In the genomic region with DNA sequence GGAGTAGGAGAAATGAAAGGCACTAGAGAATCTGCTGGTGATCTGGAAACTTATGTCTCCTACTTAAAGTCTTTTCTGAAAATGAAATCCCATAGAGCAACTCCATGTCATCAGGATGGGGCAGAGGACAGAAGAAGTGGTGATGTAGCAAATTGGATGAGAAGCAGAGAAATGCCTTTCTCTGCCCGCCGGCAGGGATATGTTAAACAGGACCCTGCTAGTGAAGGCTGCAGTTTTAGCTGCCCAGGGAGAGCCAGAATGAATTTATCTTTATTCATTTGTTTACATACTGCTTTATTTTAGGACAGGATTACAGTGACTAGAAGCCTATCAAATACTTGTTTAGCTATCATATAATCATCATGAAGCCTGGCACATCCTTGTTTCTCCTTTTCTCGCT, we compare ENCODE assay signal across 22 cellular contexts.
DNase-seq lines count a peak whose midpoint lies in the region; ATAC-seq and TF ChIP-seq lines count a peak whose summit lies in the region.
"Had no signal": no experiment of that assay in that cellular context is flagged by ENCODE, and none has a peak within 500 bp of the region (broad histone marks: within the 10 kb centered on the region; RNA-seq: fewer than 3 reads in every experiment).

No MANE protein-coding gene starts in this region.

- H3K4me3 ChIP-seq in GM23338 (no peak overlapping the region), MM.1S (ENCODE audit: low read length) (peak overlapping the region; percentile 48), coronary artery (peak overlapping the region; percentile 58), neural progenitor cell (no peak overlapping the region)
- H3K4me3 ChIP-seq: A549, Peyer's patch, SK-N-MC had no signal

- H3K36me3 Mint-ChIP-seq in GM23338 (ENCODE audit: low read depth) (no peaks in the 10 kb centered on the region), neural progenitor cell (no peaks in the 10 kb centered on the region)

- H3K4me2 ChIP-seq in GM23338 (no peak overlapping the region), MM.1S (ENCODE audit: low read depth, low read length) (peak overlapping the region; percentile 43; the same call in 1 of the 2 replicates), neural progenitor cell (no peak overlapping the region)
- H3K4me2 ChIP-seq: A549 had no signal

- H3K27ac Mint-ChIP-seq in GM23338, result 0 out of 2 replicates have a peak overlapping the region, but pooled peaks have one; percentile 14
- H3K27ac Mint-ChIP-seq in neural progenitor cell, result peak overlapping the region; percentile 13
- H3K27ac Mint-ChIP-seq: CD4-positive, alpha-beta memory T cell; H9 had no signal

- no peaks in the 10 kb centered on the region for H3K36me3 ChIP-seq in GM23338 (ENCODE audit: insufficient read depth)
- H3K36me3 ChIP-seq in MM.1S (replicated peaks; ENCODE audit: insufficient read depth, low read length), result no peaks in the 10 kb centered on the region
- no peaks in the 10 kb centered on the region for H3K36me3 ChIP-seq in neural progenitor cell
- H3K36me3 ChIP-seq: Peyer's patch had no signal

- H3K27ac ChIP-seq in GM23338 (ENCODE audit: low read depth) (no peak overlapping the region), MM.1S (ENCODE audit: low read length) (no peak overlapping the region), coronary artery (no peak overlapping the region), neural progenitor cell (no peak overlapping the region)
- H3K27ac ChIP-seq: A549, HL-60, Peyer's patch, SK-N-MC had no signal

- ATAC-seq in GM23338 (no peak), HG03342 (IDR thresholded peaks at IDR 0.05; ENCODE audit: unreplicated experiment) (no peak), HG02970 (IDR thresholded peaks at IDR 0.05; ENCODE audit: low FRiP score, unreplicated experiment) (no peak)
- ATAC-seq: A549 had no signal

- H3K79me2 ChIP-seq in GM23338 (replicated peaks; ENCODE audit: insufficient read depth) (no peaks in the 10 kb centered on the region), MM.1S (ENCODE audit: low read length) (no peaks in the 10 kb centered on the region), neural progenitor cell (ENCODE audit: low read depth) (no peaks in the 10 kb centered on the region)

- H3K27me3 Mint-ChIP-seq in GM23338 (ENCODE audit: insufficient read depth, low read depth, poor library complexity) (no peaks in the 10 kb centered on the region), neural progenitor cell (ENCODE audit: insufficient read depth, low read depth) (peaks cover 2% of the 10 kb centered on the region)

- H3K4me1 Mint-ChIP-seq in GM23338, result peaks cover 4% of the 10 kb centered on the region; the same call in 2 of the 3 replicates
- H3K4me1 Mint-ChIP-seq in neural progenitor cell, result no peaks in the 10 kb centered on the region
- H3K4me1 Mint-ChIP-seq: CD4-positive, alpha-beta memory T cell had no signal

- TF ChIP-seq CTCF in GM23338 (conservative IDR thresholded peaks at IDR 0.05; ENCODE audit: low read depth in 2 of 2) (no peak), MM.1S (IDR thresholded peaks at IDR 0.05; ENCODE audit: low read length) (no peak), coronary artery (IDR thresholded peaks at IDR 0.05) (no peak), neural progenitor cell (IDR thresholded peaks at IDR 0.05) (no peak)

- H3K4me1 ChIP-seq in GM23338 (ENCODE audit: insufficient read depth) (no peaks in the 10 kb centered on the region), MM.1S (ENCODE audit: low read length) (no peaks in the 10 kb centered on the region), neural progenitor cell (no peaks in the 10 kb centered on the region)
- H3K4me1 ChIP-seq: A549, Peyer's patch had no signal

- H3K9me2 ChIP-seq in GM23338 (ENCODE audit: insufficient read depth) (peaks cover 3% of the 10 kb centered on the region; the same call in 1 of the 2 replicates), MM.1S (replicated peaks; ENCODE audit: insufficient read depth, low read length) (no peaks in the 10 kb centered on the region)

- no peak overlapping the region for H3K4me3 Mint-ChIP-seq in GM23338
- H3K4me3 Mint-ChIP-seq in neural progenitor cell, result no peak overlapping the region
- H3K4me3 Mint-ChIP-seq: CD4-positive, alpha-beta memory T cell; H9 had no signal

- H3K9me3 Mint-ChIP-seq in GM23338 (no peaks in the 10 kb centered on the region; the same call in 2 of the 3 replicates), neural progenitor cell (no peaks in the 10 kb centered on the region)
- H3K9me3 Mint-ChIP-seq: H9 had no signal

- peak overlapping the region; percentile 30; the same call in 1 of the 2 replicates for H3K9ac ChIP-seq in MM.1S (ENCODE audit: low read length)
- no peak overlapping the region for H3K9ac ChIP-seq in neural progenitor cell

- H3K9me3 ChIP-seq in MM.1S (replicated peaks; ENCODE audit: insufficient read depth, low read length) (no peaks in the 10 kb centered on the region), neural progenitor cell (ENCODE audit: low read depth) (no peaks in the 10 kb centered on the region)
- H3K9me3 ChIP-seq: A549, Peyer's patch had no signal

- DNase-seq in GM23338 (ENCODE audit: low spot score) (no peak), MM.1S (no peak), coronary artery (ENCODE audit: low spot score) (no peak), neural progenitor cell (ENCODE audit: low spot score) (no peak), T1000 (lab: John Stamatoyannopoulos, UW) (no peak)
- DNase-seq: AML-193; C1 segment of cervical spinal cord; CD4-positive, alpha-beta memory T cell; DND-41; H9; MV-4-11; NCI-H146; NCI-H1930; NCI-H446; NCI-H524 treated with DMSO at 0.1 percent for 48 hours; Peyer's patch; SIG-M5 had no signal

- 0 out of 2 replicates have a peak overlapping the region, but pooled peaks have one; percentile 49 for H2AFZ ChIP-seq in GM23338
- peak overlapping the region; percentile 54; the same call in 1 of the 2 replicates for H2AFZ ChIP-seq in MM.1S (ENCODE audit: low read length)
- H2AFZ ChIP-seq in neural progenitor cell (replicated peaks), result no peak overlapping the region

- H4K20me1 ChIP-seq in GM23338 (replicated peaks; ENCODE audit: insufficient read depth) (no peaks in the 10 kb centered on the region), MM.1S (ENCODE audit: insufficient read depth, low read length) (no peaks in the 10 kb centered on the region), neural progenitor cell (ENCODE audit: low read depth) (no peaks in the 10 kb centered on the region)

- H3F3A ChIP-seq in GM23338 (replicated peaks; ENCODE audit: low read depth), result no peaks in the 10 kb centered on the region
- no peaks in the 10 kb centered on the region for H3F3A ChIP-seq in MM.1S (ENCODE audit: insufficient read depth, low read length)
- H3F3A ChIP-seq in neural progenitor cell (ENCODE audit: low read depth), result no peaks in the 10 kb centered on the region

- H3K27me3 ChIP-seq in GM23338 (ENCODE audit: insufficient read depth) (no peaks in the 10 kb centered on the region), MM.1S (replicated peaks; ENCODE audit: insufficient read depth, low read length) (no peaks in the 10 kb centered on the region), neural progenitor cell (no peaks in the 10 kb centered on the region)
- H3K27me3 ChIP-seq: Peyer's patch had no signal

TF ChIP-seq in GM23338, 12 proteins besides CTCF, POLR2A, EP300 and RAD21:
- TF ChIP-seq, protein P1, sequence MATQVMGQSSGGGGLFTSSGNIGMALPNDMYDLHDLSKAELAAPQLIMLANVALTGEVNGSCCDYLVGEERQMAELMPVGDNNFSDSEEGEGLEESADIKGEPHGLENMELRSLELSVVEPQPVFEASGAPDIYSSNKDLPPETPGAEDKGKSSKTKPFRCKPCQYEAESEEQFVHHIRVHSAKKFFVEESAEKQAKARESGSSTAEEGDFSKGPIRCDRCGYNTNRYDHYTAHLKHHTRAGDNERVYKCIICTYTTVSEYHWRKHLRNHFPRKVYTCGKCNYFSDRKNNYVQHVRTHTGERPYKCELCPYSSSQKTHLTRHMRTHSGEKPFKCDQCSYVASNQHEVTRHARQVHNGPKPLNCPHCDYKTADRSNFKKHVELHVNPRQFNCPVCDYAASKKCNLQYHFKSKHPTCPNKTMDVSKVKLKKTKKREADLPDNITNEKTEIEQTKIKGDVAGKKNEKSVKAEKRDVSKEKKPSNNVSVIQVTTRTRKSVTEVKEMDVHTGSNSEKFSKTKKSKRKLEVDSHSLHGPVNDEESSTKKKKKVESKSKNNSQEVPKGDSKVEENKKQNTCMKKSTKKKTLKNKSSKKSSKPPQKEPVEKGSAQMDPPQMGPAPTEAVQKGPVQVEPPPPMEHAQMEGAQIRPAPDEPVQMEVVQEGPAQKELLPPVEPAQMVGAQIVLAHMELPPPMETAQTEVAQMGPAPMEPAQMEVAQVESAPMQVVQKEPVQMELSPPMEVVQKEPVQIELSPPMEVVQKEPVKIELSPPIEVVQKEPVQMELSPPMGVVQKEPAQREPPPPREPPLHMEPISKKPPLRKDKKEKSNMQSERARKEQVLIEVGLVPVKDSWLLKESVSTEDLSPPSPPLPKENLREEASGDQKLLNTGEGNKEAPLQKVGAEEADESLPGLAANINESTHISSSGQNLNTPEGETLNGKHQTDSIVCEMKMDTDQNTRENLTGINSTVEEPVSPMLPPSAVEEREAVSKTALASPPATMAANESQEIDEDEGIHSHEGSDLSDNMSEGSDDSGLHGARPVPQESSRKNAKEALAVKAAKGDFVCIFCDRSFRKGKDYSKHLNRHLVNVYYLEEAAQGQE (IDR thresholded peaks at IDR 0.05; ENCODE audit: unreplicated experiment), result no peak
- TF ChIP-seq STAT1 (IDR thresholded peaks at IDR 0.05; ENCODE audit: unreplicated experiment) (no peak), ZNF331 (CRISPR knock-in tag; IDR thresholded peaks at IDR 0.05; ENCODE audit: low read depth) (no peak), JUNB (IDR thresholded peaks at IDR 0.05; ENCODE audit: unreplicated experiment) (no peak), POLR2AphosphoS5 (IDR thresholded peaks at IDR 0.05; ENCODE audit: low read depth) (no peak)
- TF ChIP-seq, protein P2, sequence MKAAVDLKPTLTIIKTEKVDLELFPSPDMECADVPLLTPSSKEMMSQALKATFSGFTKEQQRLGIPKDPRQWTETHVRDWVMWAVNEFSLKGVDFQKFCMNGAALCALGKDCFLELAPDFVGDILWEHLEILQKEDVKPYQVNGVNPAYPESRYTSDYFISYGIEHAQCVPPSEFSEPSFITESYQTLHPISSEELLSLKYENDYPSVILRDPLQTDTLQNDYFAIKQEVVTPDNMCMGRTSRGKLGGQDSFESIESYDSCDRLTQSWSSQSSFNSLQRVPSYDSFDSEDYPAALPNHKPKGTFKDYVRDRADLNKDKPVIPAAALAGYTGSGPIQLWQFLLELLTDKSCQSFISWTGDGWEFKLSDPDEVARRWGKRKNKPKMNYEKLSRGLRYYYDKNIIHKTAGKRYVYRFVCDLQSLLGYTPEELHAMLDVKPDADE (IDR thresholded peaks at IDR 0.05), result no peak

Comparison
In these comparisons a context has a peak if more than half of its experiments do, and no peak if none do; other contexts are left out.
1. H3K4me3 ChIP-seq: peak in MM.1S (single experiment) and coronary artery (single experiment); none in GM23338 (single experiment) and neural progenitor cell (single experiment).